23 cellular contexts compared by ENCODE assay signal in genomic region chr10:82171899-82172298, GRCh38.
A peak's percentile ranks its signal among the peaks of the same experiment; 100 is the strongest.
DNase-seq lines count a peak whose midpoint lies in the region; ATAC-seq, FAIRE-seq and TF ChIP-seq lines count a peak whose summit lies in the region.
"Had no signal": no experiment of that assay in that cellular context is flagged by ENCODE, and none has a peak within 500 bp of the region (broad histone marks: within the 10 kb centered on the region; RNA-seq: fewer than 3 reads in every experiment).

No MANE protein-coding gene starts in this region.

- WGBS in GM12878 (ENCODE audit: insufficient coverage, insufficient replicate concordance, low lambda C conversion rate, missing lambda C conversion rate): 1% methylated on average over 3 of the region's 3 CpGs

- H3K79me2 ChIP-seq in OCI-LY1 (ENCODE audit: insufficient read depth, low read length): no peaks in the 10 kb centered on the region
- H3K79me2 ChIP-seq in GM12878 (ENCODE audit: control insufficient read depth, insufficient read depth, low read length): no peaks in the 10 kb centered on the region

- TF ChIP-seq CTCF in OCI-LY1 (IDR thresholded peaks at IDR 0.05; ENCODE audit: low read length): no peak
- TF ChIP-seq CTCF in GM12878 (IDR thresholded peaks at IDR 0.05 in 2 of 3, conservative IDR thresholded peaks at IDR 0.05 in 1 of 3; ENCODE audit: control insufficient read depth in 2 of 3, extremely low read depth in 1 of 3, insufficient read depth in 1 of 3, low read depth in 3 of 3, low read length in 3 of 3): no peak
- no peak for TF ChIP-seq CTCF in GM10266 (IDR thresholded peaks at IDR 0.05; ENCODE audit: control insufficient read depth, insufficient read depth, low read depth, missing control alignments)

- BruUV-seq in GM12878 (replicated peaks; lab: Mats Ljungman, UMichigan): no TSS peak

- in situ Hi-C loops in GM12878 (cut with MboI): no loop called here

- ATAC-seq in GM12878: peak; percentile 33; the same call in 1 of the 3 replicates
- ATAC-seq in HG03457 (IDR thresholded peaks at IDR 0.05; ENCODE audit: unreplicated experiment): no peak
- ATAC-seq: CD8-positive, alpha-beta T cell had no signal

- no peak overlapping the region for H3K27ac ChIP-seq in BLaER1 treated with 17β-estradiol and CSF1 and Interleukin-3, amounts not matched to agents 10 nM and 100 nM
- peak overlapping the region; percentile 59 for H3K27ac ChIP-seq in OCI-LY1 (ENCODE audit: low read depth, low read length, poor library complexity, severe bottlenecking)
- no peak overlapping the region for H3K27ac ChIP-seq in GM12878 (ENCODE audit: control insufficient read depth, insufficient read depth)
- H3K27ac ChIP-seq: C4-2B had no signal

- POLR2A ChIA-PET in GM12878 (lab: Charles Lee): no interaction called here

- peak overlapping the region in 6 of 11 experiments; percentile 26 to 40 (median 30); a peak in 9 of 22 replicates for H3K4me2 ChIP-seq in BLaER1 treated with 17β-estradiol and CSF1 and Interleukin-3, amounts not matched to agents 10 nM and 100 nM
- H3K4me2 ChIP-seq in OCI-LY1 (ENCODE audit: low read length) (peak overlapping the region; percentile 27), GM12878 (ENCODE audit: control insufficient read depth, insufficient read depth) (no peak overlapping the region)

- RAD21 ChIA-PET in GM12878 (lab: Charles Lee; ENCODE audit: unreplicated experiment): no interaction called here

- TF ChIP-seq EP300 in GM12878 (IDR thresholded peaks at IDR 0.05; ENCODE audit: borderline replicate concordance in 1 of 2, control insufficient read depth in 1 of 2, low read depth in 2 of 2, low read length in 2 of 2): no peak

- intact Hi-C loops in GM12878 (cut with micrococcal nuclease; ENCODE audit: unreplicated experiment): no loop called here

- H3K4me3 ChIP-seq in BLaER1 treated with 17β-estradiol and CSF1 and Interleukin-3, amounts not matched to agents 10 nM and 100 nM: no peak overlapping the region
- H3K4me3 ChIP-seq in OCI-LY1 (ENCODE audit: low read depth, low read length, poor library complexity, severe bottlenecking) (no peak overlapping the region), GM12878 (no peak overlapping the region)

- CTCF ChIA-PET in GM12878 (lab: Yijun Ruan, JAX): no interaction called here

- no peak for FAIRE-seq in GM12878 (lab: Jason Lieb, UNC)
- FAIRE-seq: A204.1, D721Med, GM19239 had no signal

- H3K9me3 ChIP-seq in BLaER1 treated with 17β-estradiol and CSF1 and Interleukin-3, amounts not matched to agents 10 nM and 100 nM (replicated peaks in 1 of 11): peaks cover 0 to 8% (median 0%) of the 10 kb centered on the region in 11 experiments; a peak in 3 of 22 replicates
- H3K9me3 ChIP-seq in OCI-LY1 (ENCODE audit: low read length) (no peaks in the 10 kb centered on the region), GM12878 (replicated peaks; ENCODE audit: control insufficient read depth, insufficient read depth, low read length) (no peaks in the 10 kb centered on the region)
- H3K9me3 ChIP-seq: Caco-2 had no signal

- no peaks in the 10 kb centered on the region for H3K27me3 ChIP-seq in BLaER1 treated with 17β-estradiol and CSF1 and Interleukin-3, amounts not matched to agents 10 nM and 100 nM
- H3K27me3 ChIP-seq in OCI-LY1 (ENCODE audit: insufficient read depth, low read length) (no peaks in the 10 kb centered on the region), GM12878 (replicated peaks in 1 of 2; ENCODE audit: control insufficient read depth in 2 of 2, insufficient read depth in 2 of 2, low read length in 1 of 2) (no peaks in the 10 kb centered on the region)

- SMC1A ChIA-PET in GM12878 (lab: Charles Lee; ENCODE audit: uncharacterized antibody, unreplicated experiment): no interaction called here

- TF ChIP-seq RAD21 in GM12878 (IDR thresholded peaks at IDR 0.05; ENCODE audit: insufficient read depth, low read depth, low read length): no peak

- H3K36me3 ChIP-seq in BLaER1 treated with 17β-estradiol and CSF1 and Interleukin-3, amounts not matched to agents 10 nM and 100 nM: peaks cover 0 to 24% (median 0%) of the 10 kb centered on the region in 11 experiments; a peak in 2 of 22 replicates
- H3K36me3 ChIP-seq in OCI-LY1 (ENCODE audit: insufficient read depth, low read length) (no peaks in the 10 kb centered on the region), GM12878 (ENCODE audit: control insufficient read depth in 2 of 2, insufficient read depth in 2 of 2, low read length in 1 of 2) (no peaks in the 10 kb centered on the region)

- TF ChIP-seq POLR2A in GM12878 (IDR thresholded peaks at IDR 0.05; ENCODE audit: low read depth, low read length): no peak

- DNase-seq in NAMALWA (ENCODE audit: low spot score) (peak; percentile 23), GM12878 (ENCODE audit: low read depth, low spot score) (no peak), DMS53 treated with DMSO at 0.1 percent for 48 hours (lab: John Stamatoyannopoulos, UW; ENCODE audit: unreplicated experiment) (no peak), GM10266 (ENCODE audit: extremely low spot score) (no peak), kidney tubule cell (ENCODE audit: low spot score) (no peak)
- DNase-seq: 8988T; ACHN; AML-193; Caco-2; Calu3; CD4-positive, alpha-beta T cell; CD8-positive, alpha-beta T cell; DMS79; DND-41; EL; GDM1 had no signal

- no peaks in the 10 kb centered on the region; a peak in 1 of 22 replicates for H4K20me1 ChIP-seq in BLaER1 treated with 17β-estradiol and CSF1 and Interleukin-3, amounts not matched to agents 10 nM and 100 nM
- H4K20me1 ChIP-seq in OCI-LY1 (ENCODE audit: insufficient read depth, low read length) (no peaks in the 10 kb centered on the region), GM12878 (ENCODE audit: control insufficient read depth, insufficient read depth) (no peaks in the 10 kb centered on the region)

- no peak overlapping the region for H2AFZ ChIP-seq in OCI-LY1 (ENCODE audit: low read length)
- H2AFZ ChIP-seq in GM12878 (ENCODE audit: control insufficient read depth, low read depth, low read length): no peak overlapping the region

- no peak overlapping the region for H3K9ac ChIP-seq in BLaER1 treated with 17β-estradiol and CSF1 and Interleukin-3, amounts not matched to agents 10 nM and 100 nM
- H3K9ac ChIP-seq in OCI-LY1 (ENCODE audit: low read length) (no peak overlapping the region), GM12878 (ENCODE audit: control insufficient read depth, insufficient read depth, low read length) (no peak overlapping the region)

- H3F3A ChIP-seq in OCI-LY1 (ENCODE audit: insufficient read depth, low read length): no peaks in the 10 kb centered on the region

- H3K9me2 ChIP-seq in OCI-LY1 (ENCODE audit: low read depth, low read length): no peaks in the 10 kb centered on the region

- peaks cover 0 to 13% (median 10%) of the 10 kb centered on the region in 10 experiments; a peak in 10 of 20 replicates for H3K4me1 ChIP-seq in BLaER1 treated with 17β-estradiol and CSF1 and Interleukin-3, amounts not matched to agents 10 nM and 100 nM
- H3K4me1 ChIP-seq in OCI-LY1 (ENCODE audit: insufficient read depth, low read length, severe bottlenecking) (peaks cover 19% of the 10 kb centered on the region), GM12878 (ENCODE audit: control insufficient read depth, insufficient read depth, low read length) (no peaks in the 10 kb centered on the region)
- H3K4me1 ChIP-seq: Caco-2 had no signal

TF ChIP-seq in GM12878, 131 proteins besides CTCF, POLR2A, EP300 and RAD21:
- no peak for TF ChIP-seq STAT1 (conservative IDR thresholded peaks at IDR 0.05)
